Comparison of ENCODE assay signal across 30 cellular contexts in the genomic region with DNA sequence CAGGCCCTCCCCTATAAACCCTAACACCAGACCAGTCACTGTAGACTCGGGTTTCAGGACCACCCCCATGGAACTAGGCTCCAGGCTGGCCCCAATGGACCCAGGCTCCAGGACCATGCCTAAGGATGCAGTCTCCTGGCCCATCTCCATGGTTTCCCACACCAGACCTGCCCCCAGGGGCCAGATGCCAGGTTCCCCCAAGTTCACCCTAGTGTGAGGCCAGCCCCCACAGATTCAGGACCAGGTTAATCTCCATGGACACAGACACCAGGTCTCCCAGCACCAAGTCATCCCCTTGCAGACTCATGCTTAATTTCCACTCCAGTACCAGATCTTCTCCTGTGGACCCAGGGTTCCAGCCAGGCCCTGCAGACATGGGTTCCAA.
"Had no signal": no experiment of that assay in that cellular context is flagged by ENCODE, and none has a peak within 500 bp of the region (broad histone marks: within the 10 kb centered on the region; RNA-seq: fewer than 3 reads in every experiment).

No MANE protein-coding gene starts in this region.

- ATAC-seq: activated CD8-positive, alpha-beta T cell treated with anti-CD3 and anti-CD28 coated beads for 36 hours; activated naive CD4-positive, alpha-beta T cell treated with anti-CD3 and anti-CD28 coated beads, Interleukin-2, amount 50 U/mL, for 72 hours; activated T-cell treated with anti-CD3 and anti-CD28 coated beads, Interleukin-2, amount 50 U/mL, for 4 hours; PC-3 had no signal

- H3K4me1 ChIP-seq: adrenal gland, Peyer's patch had no signal

- H3K27ac Mint-ChIP-seq: activated CD4-positive, alpha-beta T cell treated with anti-CD3 and anti-CD28 coated beads, Interleukin-2, amount 10 ng/mL, durations not matched to agents 24 days and 14 days; activated CD8-positive, alpha-beta T cell treated with anti-CD3 and anti-CD28 coated beads for 36 hours; activated naive CD4-positive, alpha-beta T cell treated with anti-CD3 and anti-CD28 coated beads for 36 hours; activated naive CD4-positive, alpha-beta T cell treated with anti-CD3 and anti-CD28 coated beads, Interleukin-2, amount 50 U/mL, for 72 hours; activated T-helper 1 cell treated with anti-CD3 and anti-CD28 coated beads, Interleukin-12 subunit alpha, Interleukin-12 subunit beta, Interleukin-2, Interleukin-4 antibody, amounts not matched to agents 30 ng/mL and 10 ng/mL and 1 ng/mL, durations not matched to agents 14 hours and 24 hours and 36 hours; brain had no signal

- H3K27me3 ChIP-seq: adrenal gland, MG63, Peyer's patch, SJSA1 had no signal

- H3K9me3 Mint-ChIP-seq: activated CD4-positive, alpha-beta T cell treated with anti-CD3 and anti-CD28 coated beads, Interleukin-2, amount 10 ng/mL, durations not matched to agents 24 days and 14 days; activated CD8-positive, alpha-beta T cell treated with anti-CD3 and anti-CD28 coated beads for 36 hours; activated naive CD4-positive, alpha-beta T cell treated with anti-CD3 and anti-CD28 coated beads for 36 hours; activated naive CD4-positive, alpha-beta T cell treated with anti-CD3 and anti-CD28 coated beads, Interleukin-2, amount 50 U/mL, for 72 hours; activated T-cell treated with anti-CD3 and anti-CD28 coated beads, Interleukin-2, amount 50 U/mL, for 4 hours; activated T-helper 1 cell treated with anti-CD3 and anti-CD28 coated beads, Interleukin-12 subunit alpha, Interleukin-12 subunit beta, Interleukin-2, Interleukin-4 antibody, amounts not matched to agents 30 ng/mL and 10 ng/mL and 1 ng/mL, durations not matched to agents 14 hours and 24 hours and 36 hours had no signal

- H3K9me3 ChIP-seq: adrenal gland, MG63, Peyer's patch, SJSA1 had no signal

- H3K36me3 ChIP-seq: adrenal gland, MG63, Peyer's patch, SJSA1 had no signal

- H3K27ac ChIP-seq: adrenal gland, Peyer's patch, SJSA1 had no signal

- H3K4me3 ChIP-seq: adrenal gland, MG63, Peyer's patch, SJSA1 had no signal

- DNase-seq: activated CD4-positive, alpha-beta T cell treated with anti-CD3 and anti-CD28 coated beads, Interleukin-2, amount 10 ng/mL, durations not matched to agents 24 days and 14 days; activated CD4-positive, alpha-beta T cell treated with anti-CD3 and anti-CD28 coated beads, Interleukin-2, amount 50 U/mL, for 4 hours; activated CD8-positive, alpha-beta memory T cell treated with anti-CD3 and anti-CD28 coated beads, Interleukin-2, amount 50 U/mL, for 4 hours; activated CD8-positive, alpha-beta T cell treated with anti-CD3 and anti-CD28 coated beads for 36 hours; activated gamma-delta T cell treated with Interleukin-2 at 50 U/mL for 16 hours; activated naive CD4-positive, alpha-beta T cell treated with anti-CD3 and anti-CD28 coated beads for 36 hours; activated T-cell treated with anti-CD3 and anti-CD28 coated beads for 4 hours; activated T-cell treated with anti-CD3 and anti-CD28 coated beads, Interleukin-2, amount 50 U/mL, for 4 hours; adrenal gland; anterior cingulate cortex; Kasumi-1; KG1; MG63; NCI-H1048; NCI-H1105 treated with DMSO at 0.1 percent for 48 hours; NCI-H1436; NCI-H1694; NCI-H1930; NCI-H345; NCI-H524 treated with DMSO at 0.1 percent for 48 hours; PC-3; Peyer's patch; RPMI8226; SHP77 treated with DMSO at 0.1 percent for 48 hours; T1000 had no signal

- H3K4me3 Mint-ChIP-seq: activated CD4-positive, alpha-beta T cell treated with anti-CD3 and anti-CD28 coated beads, Interleukin-2, amount 10 ng/mL, durations not matched to agents 24 days and 14 days; activated CD8-positive, alpha-beta T cell treated with anti-CD3 and anti-CD28 coated beads for 36 hours; activated naive CD4-positive, alpha-beta T cell treated with anti-CD3 and anti-CD28 coated beads for 36 hours; activated T-cell treated with anti-CD3 and anti-CD28 coated beads, Interleukin-2, amount 50 U/mL, for 4 hours; activated T-helper 1 cell treated with anti-CD3 and anti-CD28 coated beads, Interleukin-12 subunit alpha, Interleukin-12 subunit beta, Interleukin-2, Interleukin-4 antibody, amounts not matched to agents 30 ng/mL and 10 ng/mL and 1 ng/mL, durations not matched to agents 14 hours and 24 hours and 36 hours; brain had no signal

- H3K36me3 Mint-ChIP-seq: activated naive CD4-positive, alpha-beta T cell treated with anti-CD3 and anti-CD28 coated beads, Interleukin-2, amount 50 U/mL, for 72 hours; brain had no signal

- H3K4me1 Mint-ChIP-seq: activated CD4-positive, alpha-beta T cell treated with anti-CD3 and anti-CD28 coated beads, Interleukin-2, amount 10 ng/mL, durations not matched to agents 24 days and 14 days; brain had no signal

- FAIRE-seq: bronchial epithelial cell had no signal
